Comparison of ENCODE assay signal across 33 cellular contexts in genomic region chr14:70173569-70173968, GRCh38. TPM values are rescaled to one million over a fixed set of nuclear protein-coding genes. Genes with fewer than 3 reads are reported as not detected.
DNase-seq lines count a peak whose midpoint lies in the region; ATAC-seq and TF ChIP-seq lines count a peak whose summit lies in the region.
"Had no signal": no experiment of that assay in that cellular context is flagged by ENCODE, and none has a peak within 500 bp of the region (broad histone marks: within the 10 kb centered on the region; RNA-seq: fewer than 3 reads in every experiment).

No MANE protein-coding gene starts in this region.

- CTCF ChIA-PET in PC-3 (lab: Charles Lee): no interaction called here

- DNase-seq in PC-3 (no peak), psoas muscle (peak in 1 of 2 donors; percentile 56), left colon (no peak), lower lobe of right lung (no peak)
- DNase-seq: 8988T; ACHN; AML-193; BE2C; C1 segment of cervical spinal cord; Caco-2; Calu3; CD4-positive, alpha-beta memory T cell; CD4-positive, alpha-beta T cell; CD4-positive, CD25-positive, alpha-beta regulatory T cell; CD8-positive, alpha-beta memory T cell; CD8-positive, alpha-beta T cell; COR-L47; DMS 273 treated with DMSO at 0.1 percent for 48 hours; DMS153; DMS53; DMS79; DMS79 treated with DMSO at 0.1 percent for 48 hours; DND-41; EL had no signal

- H3K4me1 ChIP-seq in PC-3 (ENCODE audit: insufficient read depth, low read length) (no peaks in the 10 kb centered on the region), psoas muscle (peaks cover 32% of the 10 kb centered on the region), lower lobe of right lung (no peaks in the 10 kb centered on the region)
- H3K4me1 ChIP-seq: A549, BE2C, BLaER1, Caco-2 had no signal

- POLR2A ChIA-PET in PC-3 (lab: Charles Lee; ENCODE audit: unreplicated experiment): no interaction called here

- no peak overlapping the region for H3K4me2 ChIP-seq in PC-3 (ENCODE audit: low read length)
- H3K4me2 ChIP-seq: A549; BLaER1; BLaER1 treated with 17β-estradiol and CSF1 and Interleukin-3, amounts not matched to agents 10 nM and 100 nM had no signal

- H3K36me3 ChIP-seq in PC-3 (ENCODE audit: low read depth, low read length) (no peaks in the 10 kb centered on the region), psoas muscle (ENCODE audit: insufficient read depth in 1 of 2, low read depth in 1 of 2) (peaks cover 0 to 29% of the 10 kb centered on the region in 2 donors), lower lobe of right lung (no peaks in the 10 kb centered on the region)
- H3K36me3 ChIP-seq: BE2C; BLaER1; BLaER1 treated with 17β-estradiol and CSF1 and Interleukin-3, amounts not matched to agents 10 nM and 100 nM had no signal

- intact Hi-C loops in PC-3 (cut with micrococcal nuclease): no loop called here
- intact Hi-C loops in psoas muscle (cut with DNase I): no loop called here
- intact Hi-C loops in left colon (cut with DNase I, micrococcal nuclease): no loop called here
- intact Hi-C loops in lower lobe of right lung (cut with DNase I): no loop called here

- no peaks in the 10 kb centered on the region for H3K79me2 ChIP-seq in PC-3 (ENCODE audit: low read length)

- no peak overlapping the region for H3K9ac ChIP-seq in PC-3 (ENCODE audit: low read length)
- H3K9ac ChIP-seq: BLaER1; BLaER1 treated with 17β-estradiol and CSF1 and Interleukin-3, amounts not matched to agents 10 nM and 100 nM had no signal

- H2AFZ ChIP-seq in PC-3 (ENCODE audit: low read length): no peak overlapping the region

- H4K20me1 ChIP-seq in PC-3 (ENCODE audit: low read length): no peaks in the 10 kb centered on the region
- H4K20me1 ChIP-seq: BLaER1; BLaER1 treated with 17β-estradiol and CSF1 and Interleukin-3, amounts not matched to agents 10 nM and 100 nM had no signal

- no peak for TF ChIP-seq CTCF in PC-3 (conservative IDR thresholded peaks at IDR 0.05; ENCODE audit: low read depth, low read length)
- TF ChIP-seq CTCF in psoas muscle (IDR thresholded peaks at IDR 0.05): no peak
- no peak for TF ChIP-seq CTCF in lower lobe of right lung (IDR thresholded peaks at IDR 0.05)

- H3K27me3 ChIP-seq in PC-3 (ENCODE audit: low read length) (peaks cover 84% of the 10 kb centered on the region), psoas muscle (ENCODE audit: insufficient read depth in 3 of 3, low read length in 2 of 3) (no peaks in the 10 kb centered on the region), lower lobe of right lung (ENCODE audit: low read depth) (no peaks in the 10 kb centered on the region)
- H3K27me3 ChIP-seq: BE2C; BLaER1; BLaER1 treated with 17β-estradiol and CSF1 and Interleukin-3, amounts not matched to agents 10 nM and 100 nM had no signal

- H3K9me2 ChIP-seq in PC-3 (replicated peaks; ENCODE audit: low read length): no peaks in the 10 kb centered on the region

- H3K4me3 ChIP-seq in PC-3 (ENCODE audit: low read length): no peak overlapping the region
- no peak overlapping the region for H3K4me3 ChIP-seq in psoas muscle
- H3K4me3 ChIP-seq in lower lobe of right lung: no peak overlapping the region
- H3K4me3 ChIP-seq: A549; BLaER1; BLaER1 treated with 17β-estradiol and CSF1 and Interleukin-3, amounts not matched to agents 10 nM and 100 nM had no signal

- H3F3A ChIP-seq in PC-3 (ENCODE audit: low read length, unreplicated experiment): no peaks in the 10 kb centered on the region

- no peak overlapping the region for H3K27ac ChIP-seq in PC-3 (ENCODE audit: low read length)
- no peak overlapping the region for H3K27ac ChIP-seq in psoas muscle
- H3K27ac ChIP-seq in lower lobe of right lung: no peak overlapping the region
- H3K27ac ChIP-seq: 22Rv1; A549; BLaER1; BLaER1 treated with 17β-estradiol and CSF1 and Interleukin-3, amounts not matched to agents 10 nM and 100 nM; C4-2B had no signal

- no TSS peak for BruUV-seq in PC-3 (replicated peaks; lab: Mats Ljungman, UMichigan)

- ATAC-seq in PC-3 (peak; percentile 22; the same call in 1 of the 2 replicates), psoas muscle (peak in 3 of 4 donors; percentile 20 to 69 (median 36)), left colon (no peak), lower lobe of right lung (no peak)
- ATAC-seq: A549; CD8-positive, alpha-beta T cell had no signal

- H3K9me3 ChIP-seq in PC-3 (ENCODE audit: low read length) (no peaks in the 10 kb centered on the region), psoas muscle (no peaks in the 10 kb centered on the region), lower lobe of right lung (no peaks in the 10 kb centered on the region)
- H3K9me3 ChIP-seq: A549; BE2C; BLaER1; BLaER1 treated with 17β-estradiol and CSF1 and Interleukin-3, amounts not matched to agents 10 nM and 100 nM; Caco-2 had no signal

- 49 to 79% (median 60%) methylated on average over 6 of the region's 6 CpGs for WGBS in psoas muscle, 3 donors

RNA-seq across cellular contexts. Expression of gene SLC8A3, which starts 15.2 kb away (rescaled TPM):
- not detected in 2 replicates for total RNA-seq in PC-3 (2014; rRNA removed)
- 10 to 100 TPM; 18.0 to 53.6 (median 26.8) TPM for total RNA-seq in psoas muscle
- 10 to 100 TPM; 10.8 to 20.8 (median 12.8) TPM for polyA plus RNA-seq in psoas muscle
- total RNA-seq in left colon: under 1 TPM; 0.46 to 0.59 TPM
- total RNA-seq in lower lobe of right lung: 1.9 TPM
- total RNA-seq: A172; A673; Caco-2; Calu3; CD4-positive, alpha-beta memory T cell; CD4-positive, alpha-beta T cell; CD8-positive, alpha-beta T cell had no signal
- polyA plus RNA-seq: A549; AG04450; CD14-positive monocyte; CD4-positive, alpha-beta memory T cell; CD4-positive, CD25-positive, alpha-beta regulatory T cell; CD8-positive, alpha-beta memory T cell had no signal

Comparison
In these comparisons a context has a peak if more than half of its experiments do, and no peak if none do; other contexts are left out.
1. ATAC-seq: peak in PC-3 (single experiment) and psoas muscle (3 of 4); none in left colon (single experiment) and lower lobe of right lung (0 of 2).